Comparison of ENCODE assay signal across 1 cellular context in genomic region chr19:1884719-1885334, GRCh38.
TF ChIP-seq lines count a peak whose summit lies in the region.

No MANE protein-coding gene starts in this region.

TF ChIP-seq in HepG2, 621 proteins besides CTCF, POLR2A, EP300 and RAD21 (continues in another document):
- TF ChIP-seq ZBTB39 (CRISPR knock-in tag; IDR thresholded peaks at IDR 0.05) (no peak), TFAP4 (IDR thresholded peaks at IDR 0.05; ENCODE audit: borderline replicate concordance, low read depth) (no peak), HOMEZ (CRISPR knock-in tag; IDR thresholded peaks at IDR 0.05; ENCODE audit: low read depth) (no peak), BRD4 (CRISPR knock-in tag; IDR thresholded peaks at IDR 0.05) (no peak), ZNF33B (CRISPR knock-in tag; IDR thresholded peaks at IDR 0.05) (0 out of 2 replicates have a peak, but pooled peaks have one; percentile 42), ZNF17 (CRISPR knock-in tag; IDR thresholded peaks at IDR 0.05) (no peak), ZHX1 (CRISPR knock-in tag; IDR thresholded peaks at IDR 0.05; ENCODE audit: low read depth) (no peak), EEA1 (CRISPR knock-in tag; IDR thresholded peaks at IDR 0.05; ENCODE audit: borderline replicate concordance) (0 out of 2 replicates have a peak, but pooled peaks have one; percentile 54), ZNF574 (CRISPR knock-in tag; IDR thresholded peaks at IDR 0.05) (0 out of 2 replicates have a peak, but pooled peaks have one; percentile 4), ZNF446 (CRISPR knock-in tag; IDR thresholded peaks at IDR 0.05) (0 out of 2 replicates have a peak, but pooled peaks have one; percentile 30), CHCHD3 (CRISPR knock-in tag; IDR thresholded peaks at IDR 0.05) (0 out of 2 replicates have a peak, but pooled peaks have one; percentile 11), ARNT (IDR thresholded peaks at IDR 0.05) (no peak), AHR (CRISPR knock-in tag; IDR thresholded peaks at IDR 0.05) (no peak), FLYWCH1 (CRISPR knock-in tag; IDR thresholded peaks at IDR 0.05) (no peak), KDM5B (CRISPR knock-in tag; IDR thresholded peaks at IDR 0.05; ENCODE audit: borderline replicate concordance) (peak; percentile 63; the same call in 1 of the 2 replicates), ZNF333 (CRISPR knock-in tag; IDR thresholded peaks at IDR 0.05; ENCODE audit: borderline replicate concordance) (peak; percentile 38; the same call in 1 of the 2 replicates), ZNF232 (CRISPR knock-in tag; IDR thresholded peaks at IDR 0.05; ENCODE audit: borderline replicate concordance) (0 out of 2 replicates have a peak, but pooled peaks have one; percentile 24), ZNF775 (CRISPR knock-in tag; IDR thresholded peaks at IDR 0.05; ENCODE audit: borderline replicate concordance) (no peak), ZNF766 (CRISPR knock-in tag; IDR thresholded peaks at IDR 0.05; ENCODE audit: borderline replicate concordance) (no peak), PHF20 (CRISPR knock-in tag; IDR thresholded peaks at IDR 0.05) (0 out of 2 replicates have a peak, but pooled peaks have one; percentile 7), ZUFSP (CRISPR knock-in tag; IDR thresholded peaks at IDR 0.05; ENCODE audit: borderline replicate concordance) (no peak), ZNF101 (CRISPR knock-in tag; IDR thresholded peaks at IDR 0.05; ENCODE audit: borderline replicate concordance, low read depth) (no peak), GABPB1 (CRISPR knock-in tag; IDR thresholded peaks at IDR 0.05) (peak; percentile 44; the same call in 1 of the 2 replicates), ZBTB21 (CRISPR knock-in tag; IDR thresholded peaks at IDR 0.05) (no peak), ZNF136 (CRISPR knock-in tag; IDR thresholded peaks at IDR 0.05; ENCODE audit: low read depth) (no peak), CEBPZ (IDR thresholded peaks at IDR 0.05; ENCODE audit: low read length) (no peak), AGO2 (optimal IDR thresholded peaks at IDR 0.05; ENCODE audit: low read depth, low read length) (peak; percentile 49), ZNF674 (CRISPR knock-in tag; IDR thresholded peaks at IDR 0.05; ENCODE audit: low read depth) (0 out of 2 replicates have a peak, but pooled peaks have one; percentile 44), ZNF777 (CRISPR knock-in tag; IDR thresholded peaks at IDR 0.05) (peak; percentile 58; the same call in 1 of the 2 replicates), RBFOX2 (IDR thresholded peaks at IDR 0.05; ENCODE audit: low read depth, low read length) (peak; percentile 71; the same call in 1 of the 2 replicates), PHF8 (CRISPR knock-in tag; IDR thresholded peaks at IDR 0.05) (peak; percentile 44; the same call in 1 of the 2 replicates), DR1 (CRISPR knock-in tag; IDR thresholded peaks at IDR 0.05) (0 out of 2 replicates have a peak, but pooled peaks have one; percentile 9), ZFY (CRISPR knock-in tag; IDR thresholded peaks at IDR 0.05) (peak; percentile 43), ATM (IDR thresholded peaks at IDR 0.05; ENCODE audit: borderline replicate concordance) (no peak), KDM3A (CRISPR knock-in tag; IDR thresholded peaks at IDR 0.05; ENCODE audit: low read depth) (0 out of 2 replicates have a peak, but pooled peaks have one; percentile 6), ZNF124 (CRISPR knock-in tag; IDR thresholded peaks at IDR 0.05) (no peak), NFRKB (IDR thresholded peaks at IDR 0.05) (no peak), FOXO4 (CRISPR knock-in tag; conservative IDR thresholded peaks at IDR 0.05) (no peak), CBFB (CRISPR knock-in tag; IDR thresholded peaks at IDR 0.05) (0 out of 2 replicates have a peak, but pooled peaks have one; percentile 4), PLRG1 (conservative IDR thresholded peaks at IDR 0.05) (no peak), KDM2A (CRISPR knock-in tag; IDR thresholded peaks at IDR 0.05; ENCODE audit: borderline replicate concordance, low read depth) (peak; percentile 44; the same call in 1 of the 2 replicates), SRY (CRISPR knock-in tag; IDR thresholded peaks at IDR 0.05) (peak; percentile 30; the same call in 1 of the 2 replicates), REL (CRISPR knock-in tag; conservative IDR thresholded peaks at IDR 0.05) (0 out of 2 replicates have a peak, but pooled peaks have one; percentile 2), TEAD2 (CRISPR knock-in tag; IDR thresholded peaks at IDR 0.05) (no peak), E2F5 (CRISPR knock-in tag; conservative IDR thresholded peaks at IDR 0.05) (no peak), SAP130 (CRISPR knock-in tag; IDR thresholded peaks at IDR 0.05; ENCODE audit: low read depth) (peak; percentile 9; the same call in 1 of the 2 replicates)
